13 cellular contexts compared by ENCODE assay signal in genomic region chr3:149604125-149604851, GRCh38. TPM values are rescaled to one million over a fixed set of nuclear protein-coding genes. Genes with fewer than 3 reads are reported as not detected.
A peak's percentile ranks its signal among the peaks of the same experiment; 100 is the strongest.
DNase-seq lines count a peak whose midpoint lies in the region; ATAC-seq, FAIRE-seq and TF ChIP-seq lines count a peak whose summit lies in the region.
"Had no signal": no experiment of that assay in that cellular context is flagged by ENCODE, and none has a peak within 500 bp of the region (broad histone marks: within the 10 kb centered on the region; RNA-seq: fewer than 3 reads in every experiment).

No MANE protein-coding gene starts in this region.

- H2BK120ac ChIP-seq in IMR-90 (ENCODE audit: low read depth, low read length), result peak overlapping the region; percentile 59

- H3K9me3 ChIP-seq in Caco-2 (no peaks in the 10 kb centered on the region), IMR-90 (ENCODE audit: control insufficient read depth, insufficient read depth, low read length) (no peaks in the 10 kb centered on the region)
- H3K9me3 ChIP-seq: BLaER1 treated with 17β-estradiol and CSF1 and Interleukin-3, amounts not matched to agents 10 nM and 100 nM had no signal

- no CpG with 5 or more reads among the region's 3 CpGs for WGBS in IMR-90 (ENCODE audit: extremely low coverage in 2 of 2, insufficient read length in 1 of 2), 2 experiments

- H2BK20ac ChIP-seq in IMR-90 (ENCODE audit: low read depth, low read length), result peak overlapping the region; percentile 6

- H3K4me3 ChIP-seq in Caco-2 (ENCODE audit: low read depth, low read length) (no peak overlapping the region), IMR-90 (ENCODE audit: insufficient read depth, low read depth, low read length) (no peak overlapping the region), coronary artery (peak overlapping the region; percentile 12)
- H3K4me3 ChIP-seq: BLaER1 treated with 17β-estradiol and CSF1 and Interleukin-3, amounts not matched to agents 10 nM and 100 nM had no signal

- H3K23ac ChIP-seq in IMR-90 (ENCODE audit: low read depth, low read length), result peak overlapping the region; percentile 41

- peaks cover 32% of the 10 kb centered on the region for H3K4me1 Mint-ChIP-seq in Caco-2 (ENCODE audit: low read depth, unreplicated experiment)
- H3K4me1 Mint-ChIP-seq: activated naive CD8-positive, alpha-beta T cell treated with anti-CD3 and anti-CD28 coated beads, Interleukin-2, amount 10 ng/mL, durations not matched to agents 7 days and 5 days had no signal

- H3K9me1 ChIP-seq in IMR-90 (ENCODE audit: insufficient read depth, low read length), result peaks cover 21% of the 10 kb centered on the region

- H4K20me1 ChIP-seq in IMR-90 (ENCODE audit: insufficient read depth, low read length), result peaks cover 34% of the 10 kb centered on the region

- H2AFZ ChIP-seq in IMR-90 (replicated peaks; ENCODE audit: low read length, poor library complexity), result no peak overlapping the region

- TF ChIP-seq CTCF in Caco-2 (IDR thresholded peaks at IDR 0.05; ENCODE audit: insufficient read depth in 1 of 2, low read depth in 1 of 2, low read length in 1 of 2, severe bottlenecking in 1 of 2, unreplicated experiment in 1 of 2) (no peak), IMR-90 (conservative IDR thresholded peaks at IDR 0.05; ENCODE audit: low read depth, low read length) (no peak), coronary artery (IDR thresholded peaks at IDR 0.05) (no peak)

- H3K79me1 ChIP-seq in IMR-90 (ENCODE audit: low read depth in 1 of 2, low read length in 2 of 2), result peaks cover 36 to 86% of the 10 kb centered on the region in 2 experiments

- no peaks in the 10 kb centered on the region for H3K36me3 Mint-ChIP-seq in Caco-2 (ENCODE audit: insufficient read depth, unreplicated experiment)
- H3K36me3 Mint-ChIP-seq: activated naive CD8-positive, alpha-beta T cell treated with anti-CD3 and anti-CD28 coated beads, Interleukin-2, amount 10 ng/mL, durations not matched to agents 7 days and 5 days had no signal

- peak overlapping the region; percentile 10; the same call in 1 of the 2 replicates for H4K5ac ChIP-seq in IMR-90 (ENCODE audit: low read depth, low read length)

- peak overlapping the region; percentile 47 for H4K91ac ChIP-seq in IMR-90 (ENCODE audit: insufficient read depth, low read depth, low read length)

- DNase-seq in Caco-2 (no peak), IMR-90 (peak; percentile 44), coronary artery (ENCODE audit: low spot score) (no peak), myocyte (ENCODE audit: low read depth) (peak; percentile 95), DMS79 treated with DMSO at 0.1 percent for 48 hours (lab: John Stamatoyannopoulos, UW) (no peak), urothelium cell line (ENCODE audit: low spot score) (no peak)
- DNase-seq: activated naive CD8-positive, alpha-beta T cell treated with anti-CD3 and anti-CD28 coated beads, Interleukin-2, amount 10 ng/mL, durations not matched to agents 7 days and 5 days; NK-92 treated with Interleukin-12 subunit alpha and Interleukin-12 subunit beta, amount 100 ng/mL, for 24 hours; nucleus accumbens; stimulated activated CD4-positive, alpha-beta T cell treated with anti-CD3 and anti-CD28 coated beads, Interleukin-2, amount 100 ng/mL, for 48 hours had no signal

- H3K14ac ChIP-seq in IMR-90 (replicated peaks; ENCODE audit: low read depth, low read length), result peak overlapping the region; percentile 57

- H3K4ac ChIP-seq in IMR-90 (ENCODE audit: low read depth, low read length), result peak overlapping the region; percentile 44

- no peaks in the 10 kb centered on the region for H3K27me3 ChIP-seq in Caco-2 (replicated peaks; ENCODE audit: control insufficient read depth, insufficient read depth, low read length)
- no peaks in the 10 kb centered on the region for H3K27me3 ChIP-seq in IMR-90 (ENCODE audit: control insufficient read depth, insufficient read depth, low read length)

- dilution Hi-C loops in IMR-90 (cut with HindIII; ENCODE audit: low sequenced_read_pairs, unreplicated experiment), result no loop called here

- H3K56ac ChIP-seq in IMR-90 (ENCODE audit: extremely low read depth, insufficient read depth, low read length), result no peak overlapping the region

- H3K4me1 ChIP-seq in Caco-2 (peaks cover 36% of the 10 kb centered on the region), IMR-90 (ENCODE audit: control insufficient read depth, insufficient read depth, low read length) (peaks cover 27% of the 10 kb centered on the region)

- no peak overlapping the region for H3K9ac ChIP-seq in IMR-90 (ENCODE audit: low read depth, low read length)
- H3K9ac ChIP-seq: BLaER1 treated with 17β-estradiol and CSF1 and Interleukin-3, amounts not matched to agents 10 nM and 100 nM had no signal

- CTCF ChIA-PET in Caco-2 (lab: Charles Lee), result no interaction called here
- CTCF ChIA-PET in IMR-90 (lab: Yijun Ruan, JAX), result interaction anchor here (1.3 kb wide), 1 partner anchor 49 kb away, joined by 3 read pairs; no protein-coding TSS in a partner anchor

- POLR2A ChIA-PET in Caco-2 (lab: Charles Lee) (interaction anchor here (0.6 kb wide), 1 partner anchor 50 kb away, joined by 4 read pairs; no protein-coding TSS in a partner anchor), IMR-90 (lab: Charles Lee; ENCODE audit: unreplicated experiment) (no interaction called here)

- H3K27me3 Mint-ChIP-seq in Caco-2 (ENCODE audit: insufficient read depth, unreplicated experiment), result no peaks in the 10 kb centered on the region

- H3K18ac ChIP-seq in IMR-90 (ENCODE audit: low read depth, low read length), result peak overlapping the region; percentile 41; the same call in 1 of the 2 replicates

- no peak for TF ChIP-seq POLR2A in IMR-90 (IDR thresholded peaks at IDR 0.05; ENCODE audit: low read depth, low read length)

- H2AK9ac ChIP-seq in IMR-90 (replicated peaks; ENCODE audit: low read depth, low read length, poor library complexity), result peak overlapping the region; percentile 19

- peak overlapping the region in 1 of 2 experiments; percentile 17; a peak in 1 of 4 replicates for H4K8ac ChIP-seq in IMR-90 (ENCODE audit: low read depth in 2 of 2, low read length in 2 of 2)

- peak overlapping the region; percentile 10 for H3K27ac Mint-ChIP-seq in Caco-2 (ENCODE audit: unreplicated experiment)
- H3K27ac Mint-ChIP-seq: activated naive CD8-positive, alpha-beta T cell treated with anti-CD3 and anti-CD28 coated beads, Interleukin-2, amount 10 ng/mL, durations not matched to agents 7 days and 5 days had no signal

- no peak for FAIRE-seq in urothelium cell line (lab: Jason Lieb, UNC)

- H2BK5ac ChIP-seq in IMR-90 (ENCODE audit: low read depth, low read length, poor library complexity, severe bottlenecking), result peak overlapping the region; percentile 73

- peak; percentile 24 for ATAC-seq in IMR-90 (ENCODE audit: low read depth)
- ATAC-seq in HG03135 (IDR thresholded peaks at IDR 0.05; ENCODE audit: unreplicated experiment), result no peak
- ATAC-seq in GM21723 (IDR thresholded peaks at IDR 0.05; ENCODE audit: unreplicated experiment), result no peak

- intact Hi-C loops in Caco-2 (cut with micrococcal nuclease; ENCODE audit: unreplicated experiment) (no loop called here), IMR-90 (cut with micrococcal nuclease) (no loop called here)

- BruUV-seq in Caco-2 (replicated peaks; lab: Mats Ljungman, UMichigan) (no TSS peak), IMR-90 (replicated peaks; lab: Mats Ljungman, UMichigan) (no TSS peak)

- H2AK5ac ChIP-seq in IMR-90 (ENCODE audit: low read depth, low read length), result peak overlapping the region; percentile 86

- H3K9me3 Mint-ChIP-seq in Caco-2 (ENCODE audit: unreplicated experiment), result no peaks in the 10 kb centered on the region
- H3K9me3 Mint-ChIP-seq: activated naive CD8-positive, alpha-beta T cell treated with anti-CD3 and anti-CD28 coated beads, Interleukin-2, amount 10 ng/mL, durations not matched to agents 7 days and 5 days had no signal

- H3K4me3 Mint-ChIP-seq in Caco-2 (ENCODE audit: unreplicated experiment), result no peak overlapping the region
- H3K4me3 Mint-ChIP-seq: activated naive CD8-positive, alpha-beta T cell treated with anti-CD3 and anti-CD28 coated beads, Interleukin-2, amount 10 ng/mL, durations not matched to agents 7 days and 5 days had no signal

- in situ Hi-C loops in IMR-90 (cut with MboI; ENCODE audit: low sequenced_read_pairs), result no loop called here

- H3K36me3 ChIP-seq in Caco-2 (ENCODE audit: control insufficient read depth, insufficient read depth, low read length), result no peaks in the 10 kb centered on the region
- peaks cover 4% of the 10 kb centered on the region; the same call in 1 of the 2 replicates for H3K36me3 ChIP-seq in IMR-90 (ENCODE audit: control insufficient read depth, insufficient read depth, low read length)
- H3K36me3 ChIP-seq: BLaER1 treated with 17β-estradiol and CSF1 and Interleukin-3, amounts not matched to agents 10 nM and 100 nM had no signal

- TF ChIP-seq RAD21 in IMR-90 (IDR thresholded peaks at IDR 0.05; ENCODE audit: low read length), result no peak

- peak overlapping the region; percentile 40 for H3K27ac ChIP-seq in IMR-90 (ENCODE audit: insufficient read depth, low read length)
- peak overlapping the region; percentile 12 to 59 for H3K27ac ChIP-seq in coronary artery
- H3K27ac ChIP-seq: BLaER1 treated with 17β-estradiol and CSF1 and Interleukin-3, amounts not matched to agents 10 nM and 100 nM had no signal

- peak overlapping the region; percentile 68; the same call in 2 of the 3 replicates for H2BK15ac ChIP-seq in IMR-90 (ENCODE audit: low read depth, low read length)

- H3K4me2 ChIP-seq in IMR-90 (ENCODE audit: low read depth, low read length), result peak overlapping the region; percentile 23; the same call in 1 of the 2 replicates
- H3K4me2 ChIP-seq: BLaER1 treated with 17β-estradiol and CSF1 and Interleukin-3, amounts not matched to agents 10 nM and 100 nM had no signal

TF ChIP-seq in IMR-90, 13 proteins besides CTCF, POLR2A, EP300 and RAD21 (continues in another document):
- TF ChIP-seq USF2 (IDR thresholded peaks at IDR 0.05; ENCODE audit: low read depth, low read length) (peak; percentile 33; the same call in 1 of the 2 replicates), CHD1 (IDR thresholded peaks at IDR 0.05; ENCODE audit: low read depth, low read length) (no peak), BHLHE40 (IDR thresholded peaks at IDR 0.05; ENCODE audit: low read depth, low read length) (peak; percentile 33; the same call in 1 of the 2 replicates), MXI1 (IDR thresholded peaks at IDR 0.05; ENCODE audit: borderline replicate concordance, low read depth, low read length) (no peak), NFE2L2 (IDR thresholded peaks at IDR 0.05; ENCODE audit: low read depth, low read length) (no peak)

RNA-seq across cellular contexts. Expression of gene WWTR1, which starts 53.5 kb away (rescaled TPM):
- total RNA-seq in Caco-2 (2022), result 16.2 and 19.1 TPM in 2 replicates
- 30.3 and 38.9 TPM in 2 replicates for total RNA-seq in IMR-90 (2012; rRNA removed)
- polyA plus RNA-seq in IMR-90 (2012; rRNA removed), result 65.3 and 66.9 TPM in 2 replicates
- 31.8 and 59.9 TPM in 2 replicates for polyA plus RNA-seq in IMR-90 (2012; cell fraction: cytosol; rRNA removed)
- 53.5 and 83.5 TPM in 2 replicates for polyA plus RNA-seq in IMR-90 (2012; cell fraction: nucleus; rRNA removed; ENCODE audit: low replicate concordance)
- 141 and 259 TPM in 2 replicates for total RNA-seq in myocyte
- 165 TPM for polyA plus RNA-seq in myocyte (2012)

Comparison
In these comparisons a context has a peak if more than half of its experiments do, and no peak if none do; other contexts are left out.
1. DNase-seq: peak in IMR-90 (single experiment) and myocyte (single experiment); none in Caco-2 (0 of 2), coronary artery (single experiment), DMS79 treated with DMSO at 0.1 percent for 48 hours (single experiment) and urothelium cell line (single experiment).